In the genomic region with DNA sequence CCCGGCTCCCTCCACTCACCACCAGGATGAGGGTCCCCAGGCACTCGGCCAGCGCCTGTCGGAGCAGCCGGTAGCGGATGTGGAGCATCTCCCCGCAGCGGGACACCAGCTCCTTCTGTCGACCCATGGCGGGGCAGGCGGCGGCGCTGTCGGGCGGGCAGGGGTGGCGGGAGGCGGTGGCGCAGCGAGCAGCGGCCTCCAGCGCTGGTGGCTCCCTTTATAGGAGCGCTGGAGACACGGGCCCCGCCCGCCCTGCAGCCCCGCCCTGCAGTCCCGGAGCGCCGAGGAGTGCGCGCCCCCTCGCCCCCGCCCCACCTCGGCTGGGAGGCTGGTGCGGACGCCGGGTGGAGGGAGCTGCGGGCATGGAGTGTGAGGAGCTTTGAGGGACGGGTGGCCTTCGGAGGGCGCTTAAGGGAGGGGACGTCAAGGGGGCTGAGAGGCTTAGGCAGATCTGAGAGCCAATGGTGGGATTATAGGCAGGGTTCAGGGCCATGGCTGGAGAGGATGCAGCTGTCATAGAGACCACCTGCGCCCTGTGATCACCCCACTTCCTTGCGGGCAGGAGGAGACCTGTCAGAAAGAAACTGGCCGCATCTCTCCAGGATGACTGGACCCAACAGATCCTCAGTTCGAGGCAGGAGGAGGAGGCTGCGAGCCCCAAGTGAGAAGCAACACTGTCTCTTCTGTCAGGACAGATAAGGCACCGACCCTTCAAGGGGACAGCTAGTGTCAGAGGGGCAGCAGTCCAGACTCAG, we compare ENCODE assay signal across 1 cellular context.
TF ChIP-seq lines count a peak whose summit lies in the region.

A gene (minus strand): TSS at position 190 of the 755 bp plus-strand sequence. CDS start 63 bp downstream, at position 127.

TF ChIP-seq in K562, 482 proteins besides CTCF, POLR2A, EP300 and RAD21 (continued from another document):
- TF ChIP-seq, protein P1, sequence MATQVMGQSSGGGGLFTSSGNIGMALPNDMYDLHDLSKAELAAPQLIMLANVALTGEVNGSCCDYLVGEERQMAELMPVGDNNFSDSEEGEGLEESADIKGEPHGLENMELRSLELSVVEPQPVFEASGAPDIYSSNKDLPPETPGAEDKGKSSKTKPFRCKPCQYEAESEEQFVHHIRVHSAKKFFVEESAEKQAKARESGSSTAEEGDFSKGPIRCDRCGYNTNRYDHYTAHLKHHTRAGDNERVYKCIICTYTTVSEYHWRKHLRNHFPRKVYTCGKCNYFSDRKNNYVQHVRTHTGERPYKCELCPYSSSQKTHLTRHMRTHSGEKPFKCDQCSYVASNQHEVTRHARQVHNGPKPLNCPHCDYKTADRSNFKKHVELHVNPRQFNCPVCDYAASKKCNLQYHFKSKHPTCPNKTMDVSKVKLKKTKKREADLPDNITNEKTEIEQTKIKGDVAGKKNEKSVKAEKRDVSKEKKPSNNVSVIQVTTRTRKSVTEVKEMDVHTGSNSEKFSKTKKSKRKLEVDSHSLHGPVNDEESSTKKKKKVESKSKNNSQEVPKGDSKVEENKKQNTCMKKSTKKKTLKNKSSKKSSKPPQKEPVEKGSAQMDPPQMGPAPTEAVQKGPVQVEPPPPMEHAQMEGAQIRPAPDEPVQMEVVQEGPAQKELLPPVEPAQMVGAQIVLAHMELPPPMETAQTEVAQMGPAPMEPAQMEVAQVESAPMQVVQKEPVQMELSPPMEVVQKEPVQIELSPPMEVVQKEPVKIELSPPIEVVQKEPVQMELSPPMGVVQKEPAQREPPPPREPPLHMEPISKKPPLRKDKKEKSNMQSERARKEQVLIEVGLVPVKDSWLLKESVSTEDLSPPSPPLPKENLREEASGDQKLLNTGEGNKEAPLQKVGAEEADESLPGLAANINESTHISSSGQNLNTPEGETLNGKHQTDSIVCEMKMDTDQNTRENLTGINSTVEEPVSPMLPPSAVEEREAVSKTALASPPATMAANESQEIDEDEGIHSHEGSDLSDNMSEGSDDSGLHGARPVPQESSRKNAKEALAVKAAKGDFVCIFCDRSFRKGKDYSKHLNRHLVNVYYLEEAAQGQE (CRISPR knock-in tag; IDR thresholded peaks at IDR 0.05; ENCODE audit: low read depth), result no peak
- TF ChIP-seq, protein P2, sequence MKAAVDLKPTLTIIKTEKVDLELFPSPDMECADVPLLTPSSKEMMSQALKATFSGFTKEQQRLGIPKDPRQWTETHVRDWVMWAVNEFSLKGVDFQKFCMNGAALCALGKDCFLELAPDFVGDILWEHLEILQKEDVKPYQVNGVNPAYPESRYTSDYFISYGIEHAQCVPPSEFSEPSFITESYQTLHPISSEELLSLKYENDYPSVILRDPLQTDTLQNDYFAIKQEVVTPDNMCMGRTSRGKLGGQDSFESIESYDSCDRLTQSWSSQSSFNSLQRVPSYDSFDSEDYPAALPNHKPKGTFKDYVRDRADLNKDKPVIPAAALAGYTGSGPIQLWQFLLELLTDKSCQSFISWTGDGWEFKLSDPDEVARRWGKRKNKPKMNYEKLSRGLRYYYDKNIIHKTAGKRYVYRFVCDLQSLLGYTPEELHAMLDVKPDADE (conservative IDR thresholded peaks at IDR 0.05; ENCODE audit: control insufficient read depth, low read depth, low read length), result peak; percentile 69; the same call in 1 of the 2 replicates
- TF ChIP-seq HNRNPUL1 (IDR thresholded peaks at IDR 0.05; ENCODE audit: low read length), result no peak
- no peak for TF ChIP-seq MAFF (IDR thresholded peaks at IDR 0.05; ENCODE audit: low read length)
- no peak for TF ChIP-seq CBX3 (IDR thresholded peaks at IDR 0.05; ENCODE audit: borderline replicate concordance in 1 of 2, low read length in 2 of 2)
- TF ChIP-seq, protein P3, sequence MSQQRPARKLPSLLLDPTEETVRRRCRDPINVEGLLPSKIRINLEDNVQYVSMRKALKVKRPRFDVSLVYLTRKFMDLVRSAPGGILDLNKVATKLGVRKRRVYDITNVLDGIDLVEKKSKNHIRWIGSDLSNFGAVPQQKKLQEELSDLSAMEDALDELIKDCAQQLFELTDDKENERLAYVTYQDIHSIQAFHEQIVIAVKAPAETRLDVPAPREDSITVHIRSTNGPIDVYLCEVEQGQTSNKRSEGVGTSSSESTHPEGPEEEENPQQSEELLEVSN (IDR thresholded peaks at IDR 0.05; ENCODE audit: borderline replicate concordance in 1 of 2, extremely low read depth in 1 of 2, insufficient read depth in 1 of 2, insufficient read length in 1 of 2, low read depth in 1 of 2, low read length in 1 of 2, poor library complexity in 1 of 2, severe bottlenecking in 1 of 2), result peak in 1 of 2 experiments; percentile 53
- TF ChIP-seq ZBTB7A (IDR thresholded peaks at IDR 0.05; ENCODE audit: borderline replicate concordance, control insufficient read depth, low read depth, low read length), result peak; percentile 79; the same call in 1 of the 2 replicates
- TF ChIP-seq ETV5 (CRISPR knock-in tag; IDR thresholded peaks at IDR 0.05; ENCODE audit: low read depth), result peak; percentile 15; the same call in 1 of the 2 replicates
- TF ChIP-seq YY1 (IDR thresholded peaks at IDR 0.05; ENCODE audit: borderline replicate concordance in 1 of 3, control insufficient read depth in 1 of 3, extremely low read depth in 1 of 3, insufficient read depth in 3 of 3, insufficient read length in 1 of 3, insufficient replicate concordance in 2 of 3, low read depth in 1 of 3, low read length in 2 of 3), result peak in 1 of 3 experiments; percentile 54
- TF ChIP-seq ZNF384 (IDR thresholded peaks at IDR 0.05; ENCODE audit: low read depth, low read length), result no peak
- TF ChIP-seq MAZ (CRISPR knock-in tag; conservative IDR thresholded peaks at IDR 0.05 in 1 of 2, IDR thresholded peaks at IDR 0.05 in 1 of 2), result peak; percentile 24 to 79; a peak in 3 of 4 replicates
- peak; percentile 80 for TF ChIP-seq POLR2G (IDR thresholded peaks at IDR 0.05; ENCODE audit: low read depth, low read length)
- TF ChIP-seq FOXA1 (IDR thresholded peaks at IDR 0.05; ENCODE audit: borderline replicate concordance), result no peak
- 0 out of 2 replicates have a peak, but pooled peaks have one; percentile 16 for TF ChIP-seq GABPB1 (CRISPR knock-in tag; IDR thresholded peaks at IDR 0.05)
- TF ChIP-seq EGR1 (conservative IDR thresholded peaks at IDR 0.05), result peak; percentile 18; the same call in 1 of the 2 replicates
- TF ChIP-seq, protein P4, sequence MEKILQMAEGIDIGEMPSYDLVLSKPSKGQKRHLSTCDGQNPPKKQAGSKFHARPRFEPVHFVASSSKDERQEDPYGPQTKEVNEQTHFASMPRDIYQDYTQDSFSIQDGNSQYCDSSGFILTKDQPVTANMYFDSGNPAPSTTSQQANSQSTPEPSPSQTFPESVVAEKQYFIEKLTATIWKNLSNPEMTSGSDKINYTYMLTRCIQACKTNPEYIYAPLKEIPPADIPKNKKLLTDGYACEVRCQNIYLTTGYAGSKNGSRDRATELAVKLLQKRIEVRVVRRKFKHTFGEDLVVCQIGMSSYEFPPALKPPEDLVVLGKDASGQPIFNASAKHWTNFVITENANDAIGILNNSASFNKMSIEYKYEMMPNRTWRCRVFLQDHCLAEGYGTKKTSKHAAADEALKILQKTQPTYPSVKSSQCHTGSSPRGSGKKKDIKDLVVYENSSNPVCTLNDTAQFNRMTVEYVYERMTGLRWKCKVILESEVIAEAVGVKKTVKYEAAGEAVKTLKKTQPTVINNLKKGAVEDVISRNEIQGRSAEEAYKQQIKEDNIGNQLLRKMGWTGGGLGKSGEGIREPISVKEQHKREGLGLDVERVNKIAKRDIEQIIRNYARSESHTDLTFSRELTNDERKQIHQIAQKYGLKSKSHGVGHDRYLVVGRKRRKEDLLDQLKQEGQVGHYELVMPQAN (IDR thresholded peaks at IDR 0.05; ENCODE audit: borderline replicate concordance), result 0 out of 2 replicates have a peak, but pooled peaks have one; percentile 0
- peak; percentile 13; the same call in 1 of the 2 replicates for TF ChIP-seq CXXC5 (CRISPR knock-in tag; IDR thresholded peaks at IDR 0.05)
- TF ChIP-seq BCOR (IDR thresholded peaks at IDR 0.05), result 0 out of 2 replicates have a peak, but pooled peaks have one; percentile 0
- TF ChIP-seq RCOR1 (IDR thresholded peaks at IDR 0.05; ENCODE audit: borderline replicate concordance in 1 of 2, low read depth in 2 of 2, low read length in 2 of 2), result no peak
- TF ChIP-seq RBFOX2 (IDR thresholded peaks at IDR 0.05; ENCODE audit: low read depth, low read length), result peak; percentile 68
- TF ChIP-seq, protein P5, sequence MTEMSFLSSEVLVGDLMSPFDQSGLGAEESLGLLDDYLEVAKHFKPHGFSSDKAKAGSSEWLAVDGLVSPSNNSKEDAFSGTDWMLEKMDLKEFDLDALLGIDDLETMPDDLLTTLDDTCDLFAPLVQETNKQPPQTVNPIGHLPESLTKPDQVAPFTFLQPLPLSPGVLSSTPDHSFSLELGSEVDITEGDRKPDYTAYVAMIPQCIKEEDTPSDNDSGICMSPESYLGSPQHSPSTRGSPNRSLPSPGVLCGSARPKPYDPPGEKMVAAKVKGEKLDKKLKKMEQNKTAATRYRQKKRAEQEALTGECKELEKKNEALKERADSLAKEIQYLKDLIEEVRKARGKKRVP (CRISPR knock-in tag; IDR thresholded peaks at IDR 0.05), result no peak
- TF ChIP-seq CBX1 (IDR thresholded peaks at IDR 0.05; ENCODE audit: low read depth), result no peak
- TF ChIP-seq ATF1 (CRISPR knock-in tag; IDR thresholded peaks at IDR 0.05), result no peak
- 0 out of 2 replicates have a peak, but pooled peaks have one; percentile 7 for TF ChIP-seq ATF1 (tag; IDR thresholded peaks at IDR 0.05)
- TF ChIP-seq CTBP1 (IDR thresholded peaks at IDR 0.05; ENCODE audit: borderline replicate concordance), result peak; percentile 15; the same call in 1 of the 2 replicates
- peak; percentile 60; the same call in 1 of the 2 replicates for TF ChIP-seq RB1 (IDR thresholded peaks at IDR 0.05; ENCODE audit: low read depth)
- no peak for TF ChIP-seq ZNF699 (CRISPR knock-in tag; IDR thresholded peaks at IDR 0.05; ENCODE audit: insufficient replicate concordance)
- TF ChIP-seq MTA3 (IDR thresholded peaks at IDR 0.05; ENCODE audit: borderline replicate concordance), result 0 out of 2 replicates have a peak, but pooled peaks have one; percentile 1
- no peak for TF ChIP-seq CBFA2T3 (IDR thresholded peaks at IDR 0.05)
- peak in 1 of 2 experiments; percentile 11; a peak in 2 of 4 replicates for TF ChIP-seq SIN3A (IDR thresholded peaks at IDR 0.05; ENCODE audit: borderline replicate concordance in 2 of 2, control insufficient read depth in 1 of 2, low read depth in 2 of 2, low read length in 2 of 2)
- peak in 1 of 2 experiments; percentile 50; a peak in 1 of 4 replicates for TF ChIP-seq NRF1 (conservative IDR thresholded peaks at IDR 0.05 in 1 of 2, IDR thresholded peaks at IDR 0.05 in 1 of 2)
- TF ChIP-seq ZNF780A (CRISPR knock-in tag; IDR thresholded peaks at IDR 0.05), result no peak
